ENCODE assay signal across 29 cellular contexts in the genomic region with DNA sequence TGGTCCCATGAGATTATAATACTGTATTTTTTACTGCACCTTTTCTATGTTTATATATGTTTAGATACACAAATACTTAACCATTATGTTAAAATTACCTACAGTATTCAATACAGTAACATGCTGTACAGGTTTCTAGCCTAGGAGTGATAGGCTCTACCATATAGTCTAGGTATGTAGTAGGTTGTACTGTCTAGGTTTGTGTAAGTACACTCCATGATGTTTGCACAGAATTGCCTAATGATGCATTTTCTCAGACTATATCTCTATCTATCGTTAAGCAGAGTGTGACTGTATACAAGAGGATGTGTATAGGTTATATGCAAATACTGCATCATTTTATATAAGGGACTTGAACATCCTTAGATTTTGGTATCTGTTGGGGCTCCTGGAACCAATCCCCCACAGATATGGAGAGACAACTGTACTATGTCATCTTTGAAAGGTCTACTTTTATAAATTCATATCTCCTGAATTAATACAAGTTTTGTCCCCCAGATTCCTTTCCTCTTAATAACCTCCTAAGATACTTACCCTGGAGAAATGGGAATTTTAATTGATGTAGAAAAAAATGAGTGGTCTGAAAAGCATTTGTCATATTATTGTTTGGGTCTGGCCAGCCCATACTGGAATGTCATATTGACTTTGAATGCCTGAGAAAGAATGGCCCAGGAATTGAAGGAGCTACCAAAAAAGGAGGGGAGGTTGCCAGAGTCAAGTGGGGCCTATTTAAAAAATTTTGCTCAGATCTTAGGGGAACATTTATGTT. TPM values are rescaled to one million over a fixed set of nuclear protein-coding genes. Genes with fewer than 3 reads are reported as not detected.
A peak's percentile ranks its signal among the peaks of the same experiment; 100 is the strongest.
DNase-seq lines count a peak whose midpoint lies in the region; ATAC-seq, FAIRE-seq and TF ChIP-seq lines count a peak whose summit lies in the region.
"Had no signal": no experiment of that assay in that cellular context is flagged by ENCODE, and none has a peak within 500 bp of the region (broad histone marks: within the 10 kb centered on the region; RNA-seq: fewer than 3 reads in every experiment).

No MANE protein-coding gene starts in this region.

- in situ Hi-C loops in HepG2 (cut with HindIII; ENCODE audit: extremely low pct_ligation_motif_present, low pct_unique_long_range_greater_than_20kb), result no loop called here

- H3K4me1 Mint-ChIP-seq in activated naive CD4-positive, alpha-beta T cell treated with anti-CD3 and anti-CD28 coated beads, Interleukin-2, amount 10 ng/mL, durations not matched to agents 7 days and 5 days, result peaks cover 3% of the 10 kb centered on the region
- peaks cover 19% of the 10 kb centered on the region for H3K4me1 Mint-ChIP-seq in progenitor cell of endocrine pancreas (ENCODE audit: low read depth)
- H3K4me1 Mint-ChIP-seq in MCF 10A (ENCODE audit: insufficient read depth, unreplicated experiment), result peaks cover 11% of the 10 kb centered on the region

- H3K27ac ChIP-seq in HepG2 (ENCODE audit: extremely low read length, insufficient read depth, low read length), result no peak overlapping the region
- no peak overlapping the region for H3K27ac ChIP-seq in right lobe of liver
- H3K27ac ChIP-seq in RWPE2 (ENCODE audit: poor library complexity, severe bottlenecking), result no peak overlapping the region
- H3K27ac ChIP-seq: psoas muscle, WERI-Rb-1 had no signal

- DNase-seq in HepG2 (ENCODE audit: low spot score) (no peak), right lobe of liver (no peak), RWPE2 (ENCODE audit: low spot score) (no peak), fibroblast of the aortic adventitia (ENCODE audit: low read depth) (peak; percentile 17), progenitor cell of endocrine pancreas (ENCODE audit: low spot score, unreplicated experiment) (no peak), MCF 10A (ENCODE audit: unreplicated experiment) (no peak), NCI-H82 (lab: John Stamatoyannopoulos, UW) (no peak)
- no peak for DNase-seq in activated naive CD4-positive, alpha-beta T cell treated with anti-CD3 and anti-CD28 coated beads, Interleukin-2, amount 10 ng/mL, durations not matched to agents 7 days and 5 days
- DNase-seq: 8988T; activated CD4-positive, alpha-beta T cell treated with anti-CD3 and anti-CD28 coated beads, Interleukin-2, amount 10 ng/mL, durations not matched to agents 24 days and 14 days; activated naive CD4-positive, alpha-beta T cell treated with anti-CD3 and anti-CD28 coated beads, Interleukin-2, amount 50 U/mL, for 16 hours; BE2C; caudate nucleus; DMS53; mucosa of descending colon; NCI-H1694; NCI-H2171 treated with DMSO at 0.1 percent for 48 hours; NCI-H524; psoas muscle; stimulated activated CD4-positive, alpha-beta T cell treated with anti-CD3 and anti-CD28 coated beads, Interleukin-2, amount 100 ng/mL, for 24 hours; trophoblast cell; WERI-Rb-1 had no signal

- H3K27me3 ChIP-seq in HepG2 (ENCODE audit: control insufficient read depth in 1 of 2, insufficient read depth in 2 of 2, low read length in 2 of 2) (no peaks in the 10 kb centered on the region), right lobe of liver (no peaks in the 10 kb centered on the region), RWPE2 (ENCODE audit: insufficient read depth, poor library complexity, severe bottlenecking) (no peaks in the 10 kb centered on the region)
- H3K27me3 ChIP-seq: BE2C had no signal

- BruUV-seq in HepG2 (replicated peaks; lab: Mats Ljungman, UMichigan) (no TSS peak), MCF 10A (replicated peaks; lab: Mats Ljungman, UMichigan) (no TSS peak)

- H3K4me1 ChIP-seq in HepG2 (ENCODE audit: insufficient read depth, low read length) (peaks cover 95% of the 10 kb centered on the region), right lobe of liver (peaks cover 0 to 74% (median 19%) of the 10 kb centered on the region in 4 donors), RWPE2 (ENCODE audit: insufficient read depth, poor library complexity, severe bottlenecking) (no peaks in the 10 kb centered on the region)
- H3K4me1 ChIP-seq: BE2C, psoas muscle had no signal

- H3K27me3 Mint-ChIP-seq in activated naive CD4-positive, alpha-beta T cell treated with anti-CD3 and anti-CD28 coated beads, Interleukin-2, amount 10 ng/mL, durations not matched to agents 7 days and 5 days, result no peaks in the 10 kb centered on the region
- H3K27me3 Mint-ChIP-seq in progenitor cell of endocrine pancreas (no peaks in the 10 kb centered on the region), MCF 10A (ENCODE audit: insufficient read depth, unreplicated experiment) (no peaks in the 10 kb centered on the region)
- H3K27me3 Mint-ChIP-seq: activated CD4-positive, alpha-beta T cell treated with anti-CD3 and anti-CD28 coated beads, Interleukin-2, amount 10 ng/mL, durations not matched to agents 24 days and 14 days; dendritic cell treated with granulocyte-macrophage colony-stimulating factor and Interleukin-4, amounts not matched to agents 40 ng/mL and 50 ng/mL, for 4 days had no signal

- no peak for FAIRE-seq in HepG2 (lab: Jason Lieb, UNC)
- FAIRE-seq: endometrium, HTR-8/SVneo, keratinocyte had no signal

- peaks cover 100% of the 10 kb centered on the region for H3K79me2 ChIP-seq in HepG2 (ENCODE audit: insufficient read depth, low read length)

- H3K4me3 ChIP-seq in HepG2 (replicated peaks in 1 of 3; ENCODE audit: insufficient read depth in 1 of 3, low read depth in 2 of 3, low read length in 3 of 3) (no peak overlapping the region), right lobe of liver (no peak overlapping the region), RWPE2 (ENCODE audit: severe bottlenecking) (no peak overlapping the region), fibroblast of the aortic adventitia (ENCODE audit: low read depth, low read length) (no peak overlapping the region)
- H3K4me3 ChIP-seq: lung, mucosa of descending colon, psoas muscle, SK-N-MC, smooth muscle cell had no signal

- no peak for TF ChIP-seq POLR2A in HepG2 (IDR thresholded peaks at IDR 0.05; ENCODE audit: insufficient read depth in 1 of 2, low read depth in 2 of 2, low read length in 2 of 2)
- TF ChIP-seq POLR2A in right lobe of liver (IDR thresholded peaks at IDR 0.05), result no peak

- H3K4me2 ChIP-seq in HepG2 (ENCODE audit: low read depth, low read length), result no peak overlapping the region
- H3K4me2 ChIP-seq: smooth muscle cell had no signal

- H3K9me3 ChIP-seq in HepG2 (ENCODE audit: low read length) (no peaks in the 10 kb centered on the region), right lobe of liver (no peaks in the 10 kb centered on the region), RWPE2 (ENCODE audit: severe bottlenecking) (no peaks in the 10 kb centered on the region)
- H3K9me3 ChIP-seq: BE2C, mucosa of descending colon, psoas muscle had no signal

- no peak overlapping the region for H3K4me3 Mint-ChIP-seq in activated naive CD4-positive, alpha-beta T cell treated with anti-CD3 and anti-CD28 coated beads, Interleukin-2, amount 10 ng/mL, durations not matched to agents 7 days and 5 days
- H3K4me3 Mint-ChIP-seq in progenitor cell of endocrine pancreas (ENCODE audit: low read depth), result no peak overlapping the region
- H3K4me3 Mint-ChIP-seq in MCF 10A (ENCODE audit: unreplicated experiment), result no peak overlapping the region
- H3K4me3 Mint-ChIP-seq: activated CD4-positive, alpha-beta T cell treated with anti-CD3 and anti-CD28 coated beads, Interleukin-2, amount 10 ng/mL, durations not matched to agents 24 days and 14 days; dendritic cell treated with granulocyte-macrophage colony-stimulating factor and Interleukin-4, amounts not matched to agents 40 ng/mL and 50 ng/mL, for 4 days had no signal

- intact Hi-C loops in HepG2 (cut with micrococcal nuclease; ENCODE audit: unreplicated experiment), result no loop called here
- intact Hi-C loops in right lobe of liver (cut with DNase I), result no loop called here
- intact Hi-C loops in MCF 10A (cut with micrococcal nuclease), result no loop called here

- TF ChIP-seq EP300 in HepG2 (IDR thresholded peaks at IDR 0.05; ENCODE audit: low read depth in 2 of 2, low read length in 2 of 2), result no peak
- no peak for TF ChIP-seq EP300 in HepG2 (CRISPR knock-in tag; IDR thresholded peaks at IDR 0.05; ENCODE audit: borderline replicate concordance)

- H4K20me1 ChIP-seq in HepG2 (ENCODE audit: insufficient read depth, low read length), result peaks cover 97% of the 10 kb centered on the region

- no peaks in the 10 kb centered on the region for H3K9me3 Mint-ChIP-seq in activated naive CD4-positive, alpha-beta T cell treated with anti-CD3 and anti-CD28 coated beads, Interleukin-2, amount 10 ng/mL, durations not matched to agents 7 days and 5 days
- no peaks in the 10 kb centered on the region for H3K9me3 Mint-ChIP-seq in progenitor cell of endocrine pancreas (ENCODE audit: low read depth)
- no peaks in the 10 kb centered on the region for H3K9me3 Mint-ChIP-seq in MCF 10A (ENCODE audit: unreplicated experiment)
- H3K9me3 Mint-ChIP-seq: activated CD4-positive, alpha-beta T cell treated with anti-CD3 and anti-CD28 coated beads, Interleukin-2, amount 10 ng/mL, durations not matched to agents 24 days and 14 days; dendritic cell treated with granulocyte-macrophage colony-stimulating factor and Interleukin-4, amounts not matched to agents 40 ng/mL and 50 ng/mL, for 4 days had no signal

- H3K36me3 ChIP-seq in HepG2 (replicated peaks in 1 of 2; ENCODE audit: control insufficient read depth in 1 of 2, insufficient read depth in 2 of 2, low read length in 2 of 2) (peaks cover 1 to 11% of the 10 kb centered on the region in 2 experiments; a peak in 1 of 5 replicates), right lobe of liver (no peaks in the 10 kb centered on the region), RWPE2 (ENCODE audit: low read depth) (peaks cover 8% of the 10 kb centered on the region)
- H3K36me3 ChIP-seq: BE2C, WERI-Rb-1 had no signal

- no peak overlapping the region for H3K9ac ChIP-seq in HepG2 (ENCODE audit: insufficient read depth, low read depth, low read length)

- no peak for TF ChIP-seq RAD21 in HepG2 (CRISPR knock-in tag; IDR thresholded peaks at IDR 0.05)

- 57% methylated on average over 1 of the region's 1 CpG for WGBS in HepG2 (ENCODE audit: low lambda C conversion rate)
- WGBS in right lobe of liver (ENCODE audit: insufficient coverage, low coverage, low lambda C conversion rate, missing lambda C conversion rate), result 30% methylated on average over 1 of the region's 1 CpG

- H3K27ac Mint-ChIP-seq in activated naive CD4-positive, alpha-beta T cell treated with anti-CD3 and anti-CD28 coated beads, Interleukin-2, amount 10 ng/mL, durations not matched to agents 7 days and 5 days, result no peak overlapping the region
- H3K27ac Mint-ChIP-seq in progenitor cell of endocrine pancreas, result no peak overlapping the region
- H3K27ac Mint-ChIP-seq in MCF 10A (ENCODE audit: low read depth, unreplicated experiment), result no peak overlapping the region
- H3K27ac Mint-ChIP-seq: activated CD4-positive, alpha-beta T cell treated with anti-CD3 and anti-CD28 coated beads, Interleukin-2, amount 10 ng/mL, durations not matched to agents 24 days and 14 days; dendritic cell treated with granulocyte-macrophage colony-stimulating factor and Interleukin-4, amounts not matched to agents 40 ng/mL and 50 ng/mL, for 4 days had no signal

- H3K36me3 Mint-ChIP-seq in activated naive CD4-positive, alpha-beta T cell treated with anti-CD3 and anti-CD28 coated beads, Interleukin-2, amount 10 ng/mL, durations not matched to agents 7 days and 5 days, result no peaks in the 10 kb centered on the region
- H3K36me3 Mint-ChIP-seq in progenitor cell of endocrine pancreas (ENCODE audit: insufficient read depth) (no peaks in the 10 kb centered on the region), MCF 10A (ENCODE audit: insufficient read depth, unreplicated experiment) (peaks cover 4% of the 10 kb centered on the region)

- POLR2A ChIA-PET in HepG2 (lab: Yijun Ruan, JAX) (no interaction called here), MCF 10A (lab: Yijun Ruan, JAX) (interaction anchor here (0.5 to 0.9 kb wide), 3 partner anchors 27 to 234 kb away, joined by 3 to 4 read pairs (median 3); no protein-coding TSS in a partner anchor)

- CTCF ChIA-PET in HepG2 (lab: Yijun Ruan, JAX; ENCODE audit: low intra/inter-chr PET ratio, low total read pairs), result no interaction called here
- CTCF ChIA-PET in activated naive CD4-positive, alpha-beta T cell treated with anti-CD3 and anti-CD28 coated beads, Interleukin-2, amount 10 ng/mL, durations not matched to agents 7 days and 5 days (lab: Charles Lee), result interaction anchor here (1.7 kb wide), 1 partner anchor 33 kb away, joined by 4 read pairs; no protein-coding TSS in a partner anchor
- CTCF ChIA-PET in MCF 10A (lab: Yijun Ruan, JAX), result interaction anchor here (0.7 to 1.2 kb wide), 2 partner anchors 286 to 814 kb away, joined by 3 read pairs; no protein-coding TSS in a partner anchor

- peak; percentile 68 for ATAC-seq in HepG2
- no peak for ATAC-seq in right lobe of liver
- peak; percentile 12; the same call in 1 of the 3 replicates for ATAC-seq in RWPE2 (ENCODE audit: low read depth)
- ATAC-seq: mucosa of descending colon, psoas muscle had no signal

- no peak overlapping the region for H2AFZ ChIP-seq in HepG2 (ENCODE audit: low read length)

- TF ChIP-seq CTCF in HepG2 (CRISPR knock-in tag; IDR thresholded peaks at IDR 0.05), result no peak
- TF ChIP-seq CTCF in right lobe of liver (IDR thresholded peaks at IDR 0.05), result no peak
- no peak for TF ChIP-seq CTCF in RWPE2 (IDR thresholded peaks at IDR 0.05; ENCODE audit: poor library complexity, severe bottlenecking)
- no peak for TF ChIP-seq CTCF in fibroblast of the aortic adventitia (IDR thresholded peaks at IDR 0.05; ENCODE audit: insufficient read depth, low read length)
- TF ChIP-seq CTCF in progenitor cell of endocrine pancreas (IDR thresholded peaks at IDR 0.05; ENCODE audit: unreplicated experiment), result no peak
- no peak for TF ChIP-seq CTCF in MCF 10A (IDR thresholded peaks at IDR 0.05; ENCODE audit: unreplicated experiment)

RNA-seq across cellular contexts. Expression of a gene that starts 36.6 kb away (rescaled TPM):
- total RNA-seq in HepG2 (2016; rRNA removed; fragmentation: Illumina TruSeq; extraction: Trizol) (93.5 and 122 TPM in 2 replicates), right lobe of liver (10 to 100 TPM; 40.4 to 66.6 (median 46.3) TPM), fibroblast of the aortic adventitia (ENCODE audit: low replicate concordance) (119 and 190 TPM in 2 replicates), progenitor cell of endocrine pancreas (45.6 and 49.9 TPM in 2 replicates), MCF 10A (2022) (62.1 and 81.2 TPM in 2 replicates)
- 97.2 and 110 TPM in 2 replicates for total RNA-seq in HepG2 (2016; cell fraction: cytosol; rRNA removed; fragmentation: Illumina TruSeq; extraction: Trizol; ENCODE audit: low read depth)
- total RNA-seq in HepG2 (2016; cell fraction: insoluble cytoplasmic fraction; rRNA removed; fragmentation: Illumina TruSeq; extraction: Trizol), result 95.7 and 116 TPM in 2 replicates
- total RNA-seq in HepG2 (2016; cell fraction: membrane; rRNA removed; fragmentation: Illumina TruSeq; extraction: Trizol), result 85.7 and 89.7 TPM in 2 replicates
- 203 and 204 TPM in 2 replicates for total RNA-seq in HepG2 (2016; cell fraction: nucleus; rRNA removed; fragmentation: Illumina TruSeq; extraction: Trizol)
- 133 and 146 TPM in 2 replicates for polyA plus RNA-seq in HepG2 (2011; rRNA removed)
- 63.6 and 104 TPM in 2 replicates for polyA plus RNA-seq in HepG2 (2011; cell fraction: cytosol; rRNA removed)
- 143 and 176 TPM in 2 replicates for polyA plus RNA-seq in HepG2 (2011; cell fraction: nucleus; rRNA removed)
- polyA plus RNA-seq in HepG2 (2012), result 168 and 275 TPM in 2 replicates
- 15.0 and 16.3 TPM in 2 replicates for polyA plus RNA-seq in HepG2 (2016; cell fraction: cytosol; fragmentation: Illumina TruSeq; extraction: Trizol; ENCODE audit: low read depth)
- 115 and 119 TPM in 2 replicates for polyA plus RNA-seq in HepG2 (2016; cell fraction: insoluble cytoplasmic fraction; fragmentation: Illumina TruSeq; extraction: Trizol; ENCODE audit: low read depth)
- 32.6 and 37.1 TPM in 2 replicates for polyA plus RNA-seq in HepG2 (2016; cell fraction: membrane; fragmentation: Illumina TruSeq; extraction: Trizol; ENCODE audit: low read depth)
- polyA plus RNA-seq in HepG2 (2016; cell fraction: nucleus; fragmentation: Illumina TruSeq; extraction: Trizol; ENCODE audit: insufficient read depth, low read depth), result 123 and 129 TPM in 2 replicates
- polyA minus RNA-seq in HepG2 (2011; rRNA and poly(A)+ RNA removed; ENCODE audit: low replicate concordance), result 26.4 and 224 TPM in 2 replicates
- 152 and 197 TPM in 2 replicates for polyA minus RNA-seq in HepG2 (2011; cell fraction: cytosol; rRNA and poly(A)+ RNA removed)
- polyA minus RNA-seq in HepG2 (2011; cell fraction: nucleus; rRNA and poly(A)+ RNA removed), result 1,403 and 1,733 TPM in 2 replicates

Comparison
In these comparisons a context has a peak if more than half of its experiments do, and no peak if none do; other contexts are left out.
1. ATAC-seq: peak in HepG2 (single experiment) and RWPE2 (single experiment); none in right lobe of liver (0 of 4).